Comparison of ENCODE assay signal across 14 cellular contexts in the genomic region with DNA sequence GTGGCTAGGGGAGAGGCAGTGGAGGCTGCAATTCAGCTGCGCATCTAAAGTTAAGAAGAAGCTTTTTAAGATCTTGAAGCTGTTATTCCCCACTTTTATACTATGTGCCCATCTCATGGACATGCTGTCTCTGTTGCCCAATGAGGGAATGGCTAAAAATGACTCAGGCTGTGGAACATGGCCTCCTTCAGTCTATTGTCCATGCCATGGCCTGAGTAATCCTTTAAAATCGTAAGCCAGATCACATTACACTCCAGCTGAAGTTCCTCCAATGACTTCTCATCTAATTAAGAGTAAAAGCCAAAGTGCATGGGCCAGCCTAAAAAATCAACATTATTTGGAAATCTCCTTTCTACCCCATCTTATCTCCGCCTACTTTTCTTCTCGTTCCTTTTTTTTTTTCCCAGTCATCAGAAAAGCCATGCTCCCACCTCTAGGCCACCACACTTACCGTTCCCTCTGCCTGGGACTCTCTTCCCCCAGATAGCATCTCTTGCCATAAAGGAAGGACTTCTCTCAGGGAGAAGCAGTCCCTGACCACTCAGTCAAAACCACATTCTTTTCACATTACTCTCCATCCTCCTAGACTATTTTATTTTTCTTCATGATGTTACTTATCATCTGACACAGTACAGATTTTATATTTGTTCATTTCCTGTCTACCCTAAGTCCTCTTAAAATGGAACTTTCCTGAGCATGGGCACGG.
DNase-seq lines count a peak whose midpoint lies in the region; ATAC-seq and TF ChIP-seq lines count a peak whose summit lies in the region.
"Had no signal": no experiment of that assay in that cellular context is flagged by ENCODE, and none has a peak within 500 bp of the region (broad histone marks: within the 10 kb centered on the region; RNA-seq: fewer than 3 reads in every experiment).

No MANE protein-coding gene starts in this region.

- H3K4me3 Mint-ChIP-seq in activated CD4-positive, alpha-beta T cell treated with anti-CD3 and anti-CD28 coated beads for 36 hours = no peak overlapping the region
- H3K4me3 Mint-ChIP-seq: activated naive CD8-positive, alpha-beta T cell had no signal

- no peaks in the 10 kb centered on the region for H3K4me1 ChIP-seq in gastrocnemius medialis
- no peaks in the 10 kb centered on the region for H3K4me1 ChIP-seq in uterus

- DNase-seq in EL (peak; percentile 92), fibroblast of the aortic adventitia (ENCODE audit: low read depth) (peak; percentile 97), gastrocnemius medialis (peak in 1 of 2 donors; percentile 16), uterus (no peak), T-helper 9 cell (no peak)
- DNase-seq in activated CD4-positive, alpha-beta T cell treated with anti-CD3 and anti-CD28 coated beads for 36 hours = no peak
- DNase-seq: activated CD4-positive, alpha-beta T cell treated with anti-CD3 and anti-CD28 coated beads, Interleukin-2, amount 50 U/mL, for 4 hours; NCI-H1694 treated with DMSO at 0.1 percent for 48 hours; SHP77 treated with DMSO at 0.1 percent for 48 hours had no signal

- CTCF ChIA-PET in activated CD4-positive, alpha-beta T cell treated with anti-CD3 and anti-CD28 coated beads for 36 hours (lab: Charles Lee) = no interaction called here

- peak overlapping the region in 1 of 4 donors; percentile 54 for H3K27ac ChIP-seq in gastrocnemius medialis
- H3K27ac ChIP-seq in uterus = no peak overlapping the region

- H3K27me3 ChIP-seq in gastrocnemius medialis (no peaks in the 10 kb centered on the region), uterus (no peaks in the 10 kb centered on the region)

- H3K4me3 ChIP-seq in fibroblast of the aortic adventitia (ENCODE audit: low read depth, low read length) = no peak overlapping the region
- H3K4me3 ChIP-seq in gastrocnemius medialis = no peak overlapping the region
- H3K4me3 ChIP-seq in uterus = no peak overlapping the region

- ATAC-seq in SK-N-SH treated with all-trans-retinoic acid at 6 μM for 48 hours (peak; percentile 91), gastrocnemius medialis (peak; percentile 42 to 64), GM21619 (IDR thresholded peaks at IDR 0.05; ENCODE audit: unreplicated experiment) (no peak)
- no peak for ATAC-seq in activated CD4-positive, alpha-beta T cell treated with anti-CD3 and anti-CD28 coated beads for 36 hours
- ATAC-seq: esophagus mucosa, HCT116 had no signal

- no peaks in the 10 kb centered on the region for H3K9me3 ChIP-seq in gastrocnemius medialis
- no peaks in the 10 kb centered on the region for H3K9me3 ChIP-seq in uterus

- H3K9me3 Mint-ChIP-seq in activated CD4-positive, alpha-beta T cell treated with anti-CD3 and anti-CD28 coated beads for 36 hours (ENCODE audit: low read depth) = no peaks in the 10 kb centered on the region

- TF ChIP-seq CTCF in fibroblast of the aortic adventitia (IDR thresholded peaks at IDR 0.05; ENCODE audit: insufficient read depth, low read length) (no peak), gastrocnemius medialis (IDR thresholded peaks at IDR 0.05 in 4 of 5, conservative IDR thresholded peaks at IDR 0.05 in 1 of 5) (no peak), uterus (IDR thresholded peaks at IDR 0.05) (no peak)

- no peaks in the 10 kb centered on the region for H3K36me3 Mint-ChIP-seq in activated CD4-positive, alpha-beta T cell treated with anti-CD3 and anti-CD28 coated beads for 36 hours (ENCODE audit: low read depth)
- H3K36me3 Mint-ChIP-seq: activated naive CD8-positive, alpha-beta T cell had no signal

- intact Hi-C loops in gastrocnemius medialis (cut with DNase I; ENCODE audit: low total_unique reads) (no loop called here), uterus (cut with DNase I; ENCODE audit: low total_unique reads) (no loop called here)
- intact Hi-C loops in activated CD4-positive, alpha-beta T cell treated with anti-CD3 and anti-CD28 coated beads for 36 hours (cut with DNase I, micrococcal nuclease) = no loop called here

- H3K27ac Mint-ChIP-seq in activated CD4-positive, alpha-beta T cell treated with anti-CD3 and anti-CD28 coated beads for 36 hours = no peak overlapping the region
- H3K27ac Mint-ChIP-seq: activated naive CD8-positive, alpha-beta T cell had no signal

- no peak for TF ChIP-seq POLR2A in gastrocnemius medialis (IDR thresholded peaks at IDR 0.05)
- no peak for TF ChIP-seq POLR2A in uterus (IDR thresholded peaks at IDR 0.05)

- peaks cover 4% of the 10 kb centered on the region for H3K4me1 Mint-ChIP-seq in activated CD4-positive, alpha-beta T cell treated with anti-CD3 and anti-CD28 coated beads for 36 hours

- H3K36me3 ChIP-seq in gastrocnemius medialis (no peaks in the 10 kb centered on the region), uterus (no peaks in the 10 kb centered on the region)

- in situ Hi-C loops in gastrocnemius medialis (cut with MboI; ENCODE audit: low sequenced_read_pairs in 4 of 4) = no loop called here

- no peaks in the 10 kb centered on the region for H3K27me3 Mint-ChIP-seq in activated CD4-positive, alpha-beta T cell treated with anti-CD3 and anti-CD28 coated beads for 36 hours
- H3K27me3 Mint-ChIP-seq: activated naive CD8-positive, alpha-beta T cell had no signal

- POLR2A ChIA-PET in activated CD4-positive, alpha-beta T cell treated with anti-CD3 and anti-CD28 coated beads for 36 hours (lab: Charles Lee) = no interaction called here

TF ChIP-seq in SK-N-SH treated with all-trans-retinoic acid at 6 μM for 48 hours, 23 proteins besides CTCF, POLR2A, EP300 and RAD21:
- TF ChIP-seq ZNF70 (CRISPR knock-in tag; IDR thresholded peaks at IDR 0.05) = peak; percentile 58; the same call in 1 of the 2 replicates
- TF ChIP-seq ZNF565 (CRISPR knock-in tag; conservative IDR thresholded peaks at IDR 0.05; ENCODE audit: low read depth) = no peak

Comparison
In these comparisons a context has a peak if more than half of its experiments do, and no peak if none do; other contexts are left out.
1. DNase-seq: peak in EL (single experiment) and fibroblast of the aortic adventitia (single experiment); none in uterus (0 of 2), T-helper 9 cell (single experiment) and activated CD4-positive, alpha-beta T cell treated with anti-CD3 and anti-CD28 coated beads for 36 hours (single experiment).
2. ATAC-seq: peak in SK-N-SH treated with all-trans-retinoic acid at 6 μM for 48 hours (single experiment) and gastrocnemius medialis (2 of 2); none in GM21619 (single experiment) and activated CD4-positive, alpha-beta T cell treated with anti-CD3 and anti-CD28 coated beads for 36 hours (single experiment).